In genomic region chr5:131482556-131483088, GRCh38 we compare ENCODE assay signal across 10 cellular contexts.
"Had no signal": no experiment of that assay in that cellular context is flagged by ENCODE, and none has a peak within 500 bp of the region (broad histone marks: within the 10 kb centered on the region; RNA-seq: fewer than 3 reads in every experiment).

No MANE protein-coding gene starts in this region.

- H3K27me3 Mint-ChIP-seq: activated B cell treated with CpG ODN at 0.5 μM for 24 hours; stimulated activated memory B cell treated with anti-CD40 and anti-IgM and Interleukin-4, amounts not matched to agents 10 μg/mL and 1 μg/mL and 100 μg/mL, for 72 hours; type B pancreatic cell had no signal

- H3K4me1 Mint-ChIP-seq: stimulated activated memory B cell treated with anti-CD40 and anti-IgM and Interleukin-4, amounts not matched to agents 10 μg/mL and 1 μg/mL and 100 μg/mL, for 72 hours had no signal

- H3K27ac Mint-ChIP-seq: activated B cell treated with CpG ODN at 0.5 μM for 24 hours; stimulated activated memory B cell treated with anti-CD40 and anti-IgM and Interleukin-4, amounts not matched to agents 10 μg/mL and 1 μg/mL and 100 μg/mL, for 72 hours; type B pancreatic cell had no signal

- H3K4me3 Mint-ChIP-seq: activated B cell treated with CpG ODN at 0.5 μM for 24 hours; stimulated activated memory B cell treated with anti-CD40 and anti-IgM and Interleukin-4, amounts not matched to agents 10 μg/mL and 1 μg/mL and 100 μg/mL, for 72 hours; type B pancreatic cell had no signal

- DNase-seq: activated B cell treated with CpG ODN at 0.5 μM for 24 hours; colonic mucosa; effector CD4-positive, alpha-beta T cell; foreskin melanocyte; heart left ventricle; kidney had no signal

- H3K9me3 Mint-ChIP-seq: activated B cell treated with CpG ODN at 0.5 μM for 24 hours; stimulated activated memory B cell treated with anti-CD40 and anti-IgM and Interleukin-4, amounts not matched to agents 10 μg/mL and 1 μg/mL and 100 μg/mL, for 72 hours; type B pancreatic cell had no signal

- ATAC-seq: heart left ventricle; Panc1; Right ventricle myocardium inferior; stimulated activated memory B cell treated with anti-CD40 and anti-IgM and Interleukin-4, amounts not matched to agents 10 μg/mL and 1 μg/mL and 100 μg/mL, for 72 hours had no signal
